ENCODE assay signal across 9 cellular contexts in the genomic region with DNA sequence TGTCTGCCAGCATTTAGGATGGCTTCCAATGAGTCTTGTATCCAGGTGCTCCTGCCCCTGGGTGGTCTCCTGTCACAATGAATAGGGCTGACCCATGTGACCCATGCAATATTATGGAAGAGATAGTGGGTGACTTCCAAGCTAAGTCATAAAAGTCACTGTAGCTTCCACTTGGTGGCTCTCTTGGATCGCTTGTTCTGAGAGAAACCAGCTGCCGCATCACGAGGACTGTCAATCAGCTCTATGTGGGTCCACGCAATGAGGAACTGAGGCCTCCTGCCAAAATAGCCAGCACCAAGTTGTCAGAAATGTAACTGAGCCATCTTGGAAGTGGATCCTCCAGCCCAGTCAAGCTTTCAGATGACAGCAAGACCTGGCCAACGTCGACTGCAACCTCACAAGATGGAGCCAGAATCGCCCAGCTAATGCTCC. TPM values are rescaled to one million over a fixed set of nuclear protein-coding genes. Genes with fewer than 3 reads are reported as not detected.
DNase-seq lines count a peak whose midpoint lies in the region; ATAC-seq, FAIRE-seq and TF ChIP-seq lines count a peak whose summit lies in the region.
"Had no signal": no experiment of that assay in that cellular context is flagged by ENCODE, and none has a peak within 500 bp of the region (broad histone marks: within the 10 kb centered on the region; RNA-seq: fewer than 3 reads in every experiment).

No MANE protein-coding gene starts in this region.

- H2AFZ ChIP-seq in hepatocyte = no peak overlapping the region

- no peaks in the 10 kb centered on the region for H3K9me2 ChIP-seq in hepatocyte (replicated peaks; ENCODE audit: insufficient read depth)

- TF ChIP-seq POLR2A in vagina (IDR thresholded peaks at IDR 0.05) = no peak

- ATAC-seq in HG03457 (IDR thresholded peaks at IDR 0.05; ENCODE audit: unreplicated experiment) = no peak

- no peak for FAIRE-seq in GM19239 (lab: Jason Lieb, UNC)

- no peaks in the 10 kb centered on the region for H3K79me2 ChIP-seq in hepatocyte

- no peak overlapping the region for H3K4me2 ChIP-seq in hepatocyte

- no peaks in the 10 kb centered on the region for H3K9me3 ChIP-seq in WERI-Rb-1 (ENCODE audit: severe bottlenecking)
- H3K9me3 ChIP-seq in hepatocyte (ENCODE audit: low read depth) = no peaks in the 10 kb centered on the region
- H3K9me3 ChIP-seq in vagina = no peaks in the 10 kb centered on the region

- H3K4me3 ChIP-seq in WERI-Rb-1 (ENCODE audit: low read depth, low read length) (no peak overlapping the region), hepatocyte (no peak overlapping the region), vagina (no peak overlapping the region)

- DNase-seq in DMS53 (lab: John Stamatoyannopoulos, UW) (peak; percentile 86), WERI-Rb-1 (peak; percentile 71), hepatocyte (ENCODE audit: low spot score) (peak; percentile 65), vagina (ENCODE audit: extremely low spot score in 2 of 2) (no peak), GM19239 (ENCODE audit: insufficient read length, low spot score) (no peak)
- no peak for DNase-seq in activated T-cell treated with anti-CD3 and anti-CD28 coated beads, Interleukin-2, amount 50 U/mL, for 1 hour

- TF ChIP-seq CTCF in LNCAP (IDR thresholded peaks at IDR 0.05) (peak; percentile 54; the same call in 1 of the 2 replicates), WERI-Rb-1 (IDR thresholded peaks at IDR 0.05; ENCODE audit: low read depth, low read length) (peak; percentile 70), hepatocyte (IDR thresholded peaks at IDR 0.05; ENCODE audit: poor library complexity) (peak; percentile 52), vagina (IDR thresholded peaks at IDR 0.05) (peak in 2 of 3 experiments; percentile 12 to 19)

- H3K27me3 ChIP-seq in WERI-Rb-1 (ENCODE audit: insufficient read depth, low read depth, severe bottlenecking) = no peaks in the 10 kb centered on the region
- no peaks in the 10 kb centered on the region for H3K27me3 ChIP-seq in hepatocyte
- H3K27me3 ChIP-seq in vagina = no peaks in the 10 kb centered on the region

- H4K20me1 ChIP-seq in hepatocyte (ENCODE audit: insufficient read depth, poor library complexity, severe bottlenecking) = no peaks in the 10 kb centered on the region

- whole genome bisulfite sequencing in hepatocyte (ENCODE audit: low lambda C conversion rate, missing lambda C conversion rate) = 48% methylated on average over 7 of the region's 7 CpGs

- H3K36me3 ChIP-seq in WERI-Rb-1 (peaks cover 17% of the 10 kb centered on the region), hepatocyte (replicated peaks; ENCODE audit: insufficient read depth, low read depth) (no peaks in the 10 kb centered on the region), vagina (peaks cover 0 to 11% of the 10 kb centered on the region in 2 donors)

- H3K4me1 ChIP-seq in hepatocyte (ENCODE audit: insufficient read depth) (peaks cover 3% of the 10 kb centered on the region), vagina (peaks cover 8% of the 10 kb centered on the region)

- intact Hi-C loops in vagina (cut with DNase I) = no loop called here

- H3K27ac ChIP-seq in WERI-Rb-1 (no peak overlapping the region), hepatocyte (no peak overlapping the region), vagina (no peak overlapping the region)

RNA-seq across cellular contexts. Expression of gene MATN4, which starts 14.9 kb away (rescaled TPM):
- total RNA-seq in hepatocyte (0.57 TPM in 1 of 2 replicates, not detected in the other), vagina (not detected)
- polyA plus RNA-seq in hepatocyte = 0.50 TPM in 1 of 2 replicates, not detected in the other
- total RNA-seq: glomerular endothelial cell had no signal

RNA-seq across cellular contexts. Expression of gene RBPJL, which starts 16.3 kb away (rescaled TPM):
- not detected in 2 replicates for total RNA-seq in hepatocyte
- not detected in 2 replicates for polyA plus RNA-seq in hepatocyte
- total RNA-seq in vagina = not detected
- total RNA-seq: glomerular endothelial cell had no signal

RNA-seq across cellular contexts. Expression of gene SDC4, which starts 25.3 kb away (rescaled TPM):
- total RNA-seq in hepatocyte = 191 and 194 TPM in 2 replicates
- 159 and 178 TPM in 2 replicates for polyA plus RNA-seq in hepatocyte
- 62.6 TPM for total RNA-seq in vagina

RNA-seq across cellular contexts. Expression of gene SYS1, which starts 40.0 kb away (rescaled TPM):
- total RNA-seq in hepatocyte (42.0 and 50.7 TPM in 2 replicates), vagina (44.9 TPM)
- 28.9 and 35.8 TPM in 2 replicates for polyA plus RNA-seq in hepatocyte

RNA-seq across cellular contexts. Expression of gene TP53TG5, which starts 55.2 kb away (rescaled TPM):
- not detected in 2 replicates for total RNA-seq in hepatocyte
- 0.23 TPM in 1 of 2 replicates, not detected in the other for polyA plus RNA-seq in hepatocyte
- total RNA-seq in vagina = not detected
- total RNA-seq: glomerular endothelial cell had no signal

Comparison
In these comparisons a context has a peak if more than half of its experiments do, and no peak if none do; other contexts are left out.
1. DNase-seq: peak in DMS53 (single experiment), WERI-Rb-1 (single experiment) and hepatocyte (single experiment); none in vagina (0 of 2), activated T-cell treated with anti-CD3 and anti-CD28 coated beads, Interleukin-2, amount 50 U/mL, for 1 hour (single experiment) and GM19239 (single experiment).
2. CTCF ChIP-seq: peak in every context shown above with its lines; median percentile 70 in WERI-Rb-1; 54 in LNCAP; 52 in hepatocyte; 16 in vagina.